Comparison of ENCODE assay signal across 1 cellular context in genomic region chr7:44065431-44066110, GRCh38.
TF ChIP-seq lines count a peak whose summit lies in the region.

PGAM2 (minus strand) TSS chr7:44065567; CDS start chr7:44065529, 38 bp downstream.

TF ChIP-seq in GM12878, 131 proteins besides CTCF, POLR2A, EP300 and RAD21 (continued from another document):
- no peak for TF ChIP-seq USF1 (IDR thresholded peaks at IDR 0.05; ENCODE audit: borderline replicate concordance, extremely low read length, insufficient read depth, low read depth, low read length)
- peak; percentile 80 for TF ChIP-seq PBX3 (IDR thresholded peaks at IDR 0.05; ENCODE audit: insufficient replicate concordance, low read depth, low read length)
- no peak for TF ChIP-seq SKIL (IDR thresholded peaks at IDR 0.05; ENCODE audit: low read depth, poor library complexity, severe bottlenecking)
- peak; percentile 24 for TF ChIP-seq BCL3 (IDR thresholded peaks at IDR 0.05; ENCODE audit: borderline replicate concordance, insufficient read depth, low read depth, low read length, poor library complexity, severe bottlenecking)
- no peak for TF ChIP-seq ZNF592 (IDR thresholded peaks at IDR 0.05)
- TF ChIP-seq SREBF2 (IDR thresholded peaks at IDR 0.05; ENCODE audit: low read length): no peak
- TF ChIP-seq SMC3 (IDR thresholded peaks at IDR 0.05; ENCODE audit: borderline replicate concordance, low read length): no peak
- TF ChIP-seq MEF2B (IDR thresholded peaks at IDR 0.05; ENCODE audit: partially characterized antibody, poor library complexity, severe bottlenecking): no peak
- peak; percentile 16; the same call in 1 of the 2 replicates for TF ChIP-seq POLR2AphosphoS2 (IDR thresholded peaks at IDR 0.05; ENCODE audit: low read depth, low read length)
- TF ChIP-seq MYB (IDR thresholded peaks at IDR 0.05; ENCODE audit: borderline replicate concordance, low read depth, low read length): no peak
- no peak for TF ChIP-seq NRF1 (conservative IDR thresholded peaks at IDR 0.05; ENCODE audit: low read depth, low read length)
- no peak for TF ChIP-seq ATF2 (IDR thresholded peaks at IDR 0.05; ENCODE audit: low read length)
